In genomic region chrX:15405846-15406245, GRCh38 we compare ENCODE assay signal across 15 cellular contexts. TPM values are rescaled to one million over a fixed set of nuclear protein-coding genes. Genes with fewer than 3 reads are reported as not detected.
"Had no signal": no experiment of that assay in that cellular context is flagged by ENCODE, and none has a peak within 500 bp of the region (broad histone marks: within the 10 kb centered on the region; RNA-seq: fewer than 3 reads in every experiment).

No MANE protein-coding gene starts in this region.

- H3K27ac ChIP-seq: coronary artery, pancreas had no signal

- H3K36me3 ChIP-seq: pancreas had no signal

- DNase-seq: activated CD4-positive, alpha-beta T cell treated with anti-CD3 and anti-CD28 coated beads, Interleukin-2, amount 10 ng/mL, durations not matched to agents 7 days and 5 days; activated CD8-positive, alpha-beta memory T cell treated with anti-CD3 and anti-CD28 coated beads, Interleukin-2, amount 50 U/mL, for 48 hours; activated gamma-delta T cell; activated T-cell treated with anti-CD3 and anti-CD28 coated beads, Interleukin-2, amount 50 U/mL, for 72 hours; amygdala; effector memory CD4-positive, alpha-beta T cell; islet precursor cell; mammary epithelial cell; naive thymus-derived CD4-positive, alpha-beta T cell; pancreas had no signal

- H3K9me3 ChIP-seq: mucosa of descending colon, pancreas had no signal

- H3K4me1 ChIP-seq: pancreas had no signal

- ATAC-seq: activated naive CD4-positive, alpha-beta T cell treated with anti-CD3 and anti-CD28 coated beads, Interleukin-2, amount 50 U/mL, for 72 hours; activated T-cell treated with anti-CD3 and anti-CD28 coated beads, Interleukin-2, amount 50 U/mL, for 72 hours; mucosa of descending colon; naive thymus-derived CD4-positive, alpha-beta T cell; pancreas; stimulated activated effector memory CD8-positive, alpha-beta T cell treated with anti-CD3 and anti-CD28 coated beads, Interleukin-12 subunit alpha, Interleukin-12 subunit beta, amount 100 ng/mL, for 72 hours had no signal

- H3K4me3 ChIP-seq: coronary artery, mucosa of descending colon, pancreas had no signal

RNA-seq across cellular contexts. Expression of gene VEGFD, which starts 21.6 kb away (rescaled TPM):
- total RNA-seq: activated CD4-positive, alpha-beta T cell treated with anti-CD3 and anti-CD28 coated beads, Interleukin-2, amount 10 ng/mL, durations not matched to agents 7 days and 5 days; activated naive CD4-positive, alpha-beta T cell treated with anti-CD3 and anti-CD28 coated beads, Interleukin-2, amount 50 U/mL, for 72 hours; activated T-cell treated with anti-CD3 and anti-CD28 coated beads, Interleukin-2, amount 50 U/mL, for 72 hours; naive thymus-derived CD4-positive, alpha-beta T cell; T-helper 2 cell treated with Interferon-gamma antibody and Interleukin-4, amounts not matched to agents 100 ng/mL and 5 ng/mL, for 36 hours had no signal
- polyA plus RNA-seq: naive thymus-derived CD4-positive, alpha-beta T cell had no signal
